In the genomic region with DNA sequence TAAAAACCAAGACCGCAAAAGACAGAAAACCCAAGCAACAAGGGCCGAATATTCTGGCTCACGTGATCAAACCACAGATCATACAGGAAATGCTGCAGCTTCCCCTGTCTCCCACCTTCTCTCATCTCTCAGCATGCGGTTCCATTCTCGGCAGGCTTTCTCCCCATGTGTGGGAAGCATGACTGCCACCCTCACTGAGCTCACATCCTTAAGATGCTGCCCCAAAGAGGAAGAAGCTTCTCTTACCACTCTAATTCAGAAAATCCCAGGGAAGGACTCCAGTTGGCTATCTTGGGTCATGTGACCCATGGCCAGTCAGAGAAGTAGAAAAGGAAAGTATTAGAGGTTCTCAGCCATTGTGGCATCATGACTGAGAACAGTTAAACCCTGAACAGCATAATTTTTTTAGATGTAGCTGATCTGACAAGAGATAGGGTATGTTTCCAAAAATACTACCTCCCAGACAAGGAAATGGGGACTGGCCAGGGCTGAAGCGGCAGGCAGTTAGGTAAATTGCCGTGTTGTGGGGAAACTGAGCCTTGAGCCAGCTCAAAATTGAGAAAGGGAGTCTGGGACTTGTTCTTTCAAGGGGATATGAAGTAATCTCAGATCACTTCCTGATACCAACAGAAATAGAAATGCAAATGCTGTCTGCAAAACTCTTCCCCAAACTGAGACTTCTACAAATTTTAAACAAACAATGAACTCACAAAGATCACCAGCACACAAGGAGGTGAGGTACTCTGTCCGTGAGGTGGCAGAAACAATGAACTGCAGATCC, we compare ENCODE assay signal across 8 cellular contexts. TPM values are rescaled to one million over a fixed set of nuclear protein-coding genes. Genes with fewer than 3 reads are reported as not detected.
DNase-seq lines count a peak whose midpoint lies in the region; ATAC-seq and TF ChIP-seq lines count a peak whose summit lies in the region.

No MANE protein-coding gene starts in this region.

- H3K36me3 ChIP-seq in hepatocyte (replicated peaks; ENCODE audit: insufficient read depth, low read depth), result no peaks in the 10 kb centered on the region

- H3K27ac ChIP-seq in hepatocyte, result no peak overlapping the region

- no peaks in the 10 kb centered on the region for H3K9me2 ChIP-seq in hepatocyte (replicated peaks; ENCODE audit: insufficient read depth)

- no peaks in the 10 kb centered on the region for H3K27me3 ChIP-seq in hepatocyte

- ATAC-seq in HG03520 (IDR thresholded peaks at IDR 0.05; ENCODE audit: unreplicated experiment), result peak; percentile 43
- no peak for ATAC-seq in GM19455 (IDR thresholded peaks at IDR 0.05; ENCODE audit: unreplicated experiment)

- H3K4me3 ChIP-seq in fibroblast of mammary gland (ENCODE audit: control insufficient read depth, low read depth, low read length), result no peak overlapping the region
- no peak overlapping the region for H3K4me3 ChIP-seq in hepatocyte

- no peak for TF ChIP-seq CTCF in fibroblast of mammary gland (conservative IDR thresholded peaks at IDR 0.05; ENCODE audit: control insufficient read depth, insufficient read depth, low read depth, low read length)
- no peak for TF ChIP-seq CTCF in hepatocyte (IDR thresholded peaks at IDR 0.05; ENCODE audit: poor library complexity)

- no peak overlapping the region for H2AFZ ChIP-seq in hepatocyte

- no peak overlapping the region for H3K4me2 ChIP-seq in hepatocyte

- H3K4me1 ChIP-seq in hepatocyte (ENCODE audit: insufficient read depth), result no peaks in the 10 kb centered on the region

- no peaks in the 10 kb centered on the region for H3K9me3 ChIP-seq in hepatocyte (ENCODE audit: low read depth)

- no peaks in the 10 kb centered on the region for H4K20me1 ChIP-seq in hepatocyte (ENCODE audit: insufficient read depth, poor library complexity, severe bottlenecking)

- peak; percentile 41 for DNase-seq in activated CD4-positive, alpha-beta T cell treated with anti-CD3 and anti-CD28 coated beads for 1 hour
- DNase-seq in fibroblast of mammary gland (ENCODE audit: low read depth), result peak; percentile 10
- peak; percentile 43 to 72 for DNase-seq in stimulated activated CD8-positive, alpha-beta memory T cell treated with anti-CD3 and anti-CD28 coated beads, Interleukin-4, amount 100 ng/mL, for 4 hours (ENCODE audit: low read depth in 2 of 2, low spot score in 1 of 2)
- DNase-seq in NCI-H446 (lab: John Stamatoyannopoulos, UW), result no peak
- DNase-seq in hippocampal formation (lab: John Stamatoyannopoulos, UW), result no peak
- no peak for DNase-seq in hepatocyte (ENCODE audit: low spot score)

- no peaks in the 10 kb centered on the region for H3K79me2 ChIP-seq in hepatocyte

- WGBS in hepatocyte (ENCODE audit: low lambda C conversion rate, missing lambda C conversion rate), result 89% methylated on average over 8 of the region's 8 CpGs

RNA-seq across cellular contexts. Expression of gene GRM4, which starts 37.1 kb away (rescaled TPM):
- 0.03 TPM in 1 of 2 replicates, not detected in the other for total RNA-seq in hepatocyte
- not detected in 2 replicates for polyA plus RNA-seq in hepatocyte

RNA-seq across cellular contexts. Expression of gene HMGA1, which starts 53.7 kb away (rescaled TPM):
- total RNA-seq in hepatocyte, result 43.4 and 57.9 TPM in 2 replicates
- 69.0 and 94.8 TPM in 2 replicates for polyA plus RNA-seq in hepatocyte

Comparison
In these comparisons a context has a peak if more than half of its experiments do, and no peak if none do; other contexts are left out.
1. DNase-seq: peak in activated CD4-positive, alpha-beta T cell treated with anti-CD3 and anti-CD28 coated beads for 1 hour (single experiment), fibroblast of mammary gland (single experiment) and stimulated activated CD8-positive, alpha-beta memory T cell treated with anti-CD3 and anti-CD28 coated beads, Interleukin-4, amount 100 ng/mL, for 4 hours (2 of 2); none in NCI-H446 (0 of 2), hippocampal formation (0 of 2) and hepatocyte (single experiment).